2 cellular contexts compared by ENCODE assay signal in genomic region chr15:84764989-84765388, GRCh38.
A peak's percentile ranks its signal among the peaks of the same experiment; 100 is the strongest.
TF ChIP-seq lines count a peak whose summit lies in the region.

No MANE protein-coding gene starts in this region.

TF ChIP-seq in HEK293, 187 proteins besides CTCF, POLR2A, EP300 and RAD21:
- TF ChIP-seq ZNF26 (tag by site-specific recombination; IDR thresholded peaks at IDR 0.05) (no peak), EGR2 (tag by site-specific recombination; IDR thresholded peaks at IDR 0.05; ENCODE audit: low read depth) (no peak), ZNF211 (tag by site-specific recombination; IDR thresholded peaks at IDR 0.05; ENCODE audit: low read depth) (0 out of 2 replicates have a peak, but pooled peaks have one; percentile 20), ZNF302 (tag by site-specific recombination; IDR thresholded peaks at IDR 0.05; ENCODE audit: low read depth) (no peak), ZBTB20 (tag by site-specific recombination; IDR thresholded peaks at IDR 0.05) (no peak), ZNF311 (tag by site-specific recombination; IDR thresholded peaks at IDR 0.05; ENCODE audit: borderline replicate concordance) (no peak)
- TF ChIP-seq, protein P1, sequence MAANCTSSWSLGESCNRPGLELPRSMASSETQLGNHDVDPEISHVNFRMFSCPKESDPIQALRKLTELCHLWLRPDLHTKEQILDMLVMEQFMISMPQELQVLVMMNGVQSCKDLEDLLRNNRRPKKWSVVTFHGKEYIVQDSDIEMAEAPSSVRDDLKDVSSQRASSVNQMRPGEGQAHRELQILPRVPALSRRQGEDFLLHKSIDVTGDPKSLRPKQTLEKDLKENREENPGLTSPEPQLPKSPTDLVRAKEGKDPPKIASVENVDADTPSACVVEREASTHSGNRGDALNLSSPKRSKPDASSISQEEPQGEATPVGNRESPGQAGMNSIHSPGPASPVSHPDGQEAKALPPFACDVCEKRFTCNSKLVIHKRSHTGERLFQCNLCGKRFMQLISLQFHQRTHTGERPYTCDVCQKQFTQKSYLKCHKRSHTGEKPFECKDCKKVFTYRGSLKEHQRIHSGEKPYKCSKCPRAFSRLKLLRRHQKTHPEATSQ (tag by site-specific recombination; IDR thresholded peaks at IDR 0.05): no peak

TF ChIP-seq in HepG2, 621 proteins besides CTCF, POLR2A, EP300 and RAD21:
- TF ChIP-seq HIVEP1 (CRISPR knock-in tag; IDR thresholded peaks at IDR 0.05): no peak
- TF ChIP-seq TEAD2 (CRISPR knock-in tag; IDR thresholded peaks at IDR 0.05): no peak
- no peak for TF ChIP-seq CENPX (CRISPR knock-in tag; IDR thresholded peaks at IDR 0.05)
- TF ChIP-seq IRF2 (CRISPR knock-in tag; IDR thresholded peaks at IDR 0.05): no peak
- no peak for TF ChIP-seq KMT2A (CRISPR knock-in tag; IDR thresholded peaks at IDR 0.05)
- TF ChIP-seq ZFX (CRISPR knock-in tag; IDR thresholded peaks at IDR 0.05; ENCODE audit: low read depth): no peak
- no peak for TF ChIP-seq SMYD3 (CRISPR knock-in tag; IDR thresholded peaks at IDR 0.05)
- TF ChIP-seq PTBP1 (IDR thresholded peaks at IDR 0.05; ENCODE audit: low read depth, low read length, poor library complexity, severe bottlenecking): no peak
- no peak for TF ChIP-seq ZNF615 (CRISPR knock-in tag; IDR thresholded peaks at IDR 0.05; ENCODE audit: borderline replicate concordance)
- TF ChIP-seq RNF219 (CRISPR knock-in tag; IDR thresholded peaks at IDR 0.05): no peak
- no peak for TF ChIP-seq ZNF34 (CRISPR knock-in tag; IDR thresholded peaks at IDR 0.05; ENCODE audit: borderline replicate concordance)
- TF ChIP-seq, protein P2, sequence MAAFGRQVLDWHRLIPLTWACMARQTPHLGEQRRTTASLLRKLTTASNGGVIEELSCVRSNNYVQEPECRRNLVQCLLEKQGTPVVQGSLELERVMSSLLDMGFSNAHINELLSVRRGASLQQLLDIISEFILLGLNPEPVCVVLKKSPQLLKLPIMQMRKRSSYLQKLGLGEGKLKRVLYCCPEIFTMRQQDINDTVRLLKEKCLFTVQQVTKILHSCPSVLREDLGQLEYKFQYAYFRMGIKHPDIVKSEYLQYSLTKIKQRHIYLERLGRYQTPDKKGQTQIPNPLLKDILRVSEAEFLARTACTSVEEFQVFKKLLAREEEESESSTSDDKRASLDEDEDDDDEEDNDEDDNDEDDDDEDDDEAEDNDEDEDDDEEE (CRISPR knock-in tag; IDR thresholded peaks at IDR 0.05): no peak
- no peak for TF ChIP-seq ZNF564 (CRISPR knock-in tag; IDR thresholded peaks at IDR 0.05)
- TF ChIP-seq TBX2 (CRISPR knock-in tag; IDR thresholded peaks at IDR 0.05; ENCODE audit: borderline replicate concordance): no peak
- TF ChIP-seq, protein P3, sequence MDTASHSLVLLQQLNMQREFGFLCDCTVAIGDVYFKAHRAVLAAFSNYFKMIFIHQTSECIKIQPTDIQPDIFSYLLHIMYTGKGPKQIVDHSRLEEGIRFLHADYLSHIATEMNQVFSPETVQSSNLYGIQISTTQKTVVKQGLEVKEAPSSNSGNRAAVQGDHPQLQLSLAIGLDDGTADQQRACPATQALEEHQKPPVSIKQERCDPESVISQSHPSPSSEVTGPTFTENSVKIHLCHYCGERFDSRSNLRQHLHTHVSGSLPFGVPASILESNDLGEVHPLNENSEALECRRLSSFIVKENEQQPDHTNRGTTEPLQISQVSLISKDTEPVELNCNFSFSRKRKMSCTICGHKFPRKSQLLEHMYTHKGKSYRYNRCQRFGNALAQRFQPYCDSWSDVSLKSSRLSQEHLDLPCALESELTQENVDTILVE (CRISPR knock-in tag; IDR thresholded peaks at IDR 0.05): no peak
- TF ChIP-seq BHLHE40 (IDR thresholded peaks at IDR 0.05; ENCODE audit: low read length): no peak
- TF ChIP-seq, protein P4, sequence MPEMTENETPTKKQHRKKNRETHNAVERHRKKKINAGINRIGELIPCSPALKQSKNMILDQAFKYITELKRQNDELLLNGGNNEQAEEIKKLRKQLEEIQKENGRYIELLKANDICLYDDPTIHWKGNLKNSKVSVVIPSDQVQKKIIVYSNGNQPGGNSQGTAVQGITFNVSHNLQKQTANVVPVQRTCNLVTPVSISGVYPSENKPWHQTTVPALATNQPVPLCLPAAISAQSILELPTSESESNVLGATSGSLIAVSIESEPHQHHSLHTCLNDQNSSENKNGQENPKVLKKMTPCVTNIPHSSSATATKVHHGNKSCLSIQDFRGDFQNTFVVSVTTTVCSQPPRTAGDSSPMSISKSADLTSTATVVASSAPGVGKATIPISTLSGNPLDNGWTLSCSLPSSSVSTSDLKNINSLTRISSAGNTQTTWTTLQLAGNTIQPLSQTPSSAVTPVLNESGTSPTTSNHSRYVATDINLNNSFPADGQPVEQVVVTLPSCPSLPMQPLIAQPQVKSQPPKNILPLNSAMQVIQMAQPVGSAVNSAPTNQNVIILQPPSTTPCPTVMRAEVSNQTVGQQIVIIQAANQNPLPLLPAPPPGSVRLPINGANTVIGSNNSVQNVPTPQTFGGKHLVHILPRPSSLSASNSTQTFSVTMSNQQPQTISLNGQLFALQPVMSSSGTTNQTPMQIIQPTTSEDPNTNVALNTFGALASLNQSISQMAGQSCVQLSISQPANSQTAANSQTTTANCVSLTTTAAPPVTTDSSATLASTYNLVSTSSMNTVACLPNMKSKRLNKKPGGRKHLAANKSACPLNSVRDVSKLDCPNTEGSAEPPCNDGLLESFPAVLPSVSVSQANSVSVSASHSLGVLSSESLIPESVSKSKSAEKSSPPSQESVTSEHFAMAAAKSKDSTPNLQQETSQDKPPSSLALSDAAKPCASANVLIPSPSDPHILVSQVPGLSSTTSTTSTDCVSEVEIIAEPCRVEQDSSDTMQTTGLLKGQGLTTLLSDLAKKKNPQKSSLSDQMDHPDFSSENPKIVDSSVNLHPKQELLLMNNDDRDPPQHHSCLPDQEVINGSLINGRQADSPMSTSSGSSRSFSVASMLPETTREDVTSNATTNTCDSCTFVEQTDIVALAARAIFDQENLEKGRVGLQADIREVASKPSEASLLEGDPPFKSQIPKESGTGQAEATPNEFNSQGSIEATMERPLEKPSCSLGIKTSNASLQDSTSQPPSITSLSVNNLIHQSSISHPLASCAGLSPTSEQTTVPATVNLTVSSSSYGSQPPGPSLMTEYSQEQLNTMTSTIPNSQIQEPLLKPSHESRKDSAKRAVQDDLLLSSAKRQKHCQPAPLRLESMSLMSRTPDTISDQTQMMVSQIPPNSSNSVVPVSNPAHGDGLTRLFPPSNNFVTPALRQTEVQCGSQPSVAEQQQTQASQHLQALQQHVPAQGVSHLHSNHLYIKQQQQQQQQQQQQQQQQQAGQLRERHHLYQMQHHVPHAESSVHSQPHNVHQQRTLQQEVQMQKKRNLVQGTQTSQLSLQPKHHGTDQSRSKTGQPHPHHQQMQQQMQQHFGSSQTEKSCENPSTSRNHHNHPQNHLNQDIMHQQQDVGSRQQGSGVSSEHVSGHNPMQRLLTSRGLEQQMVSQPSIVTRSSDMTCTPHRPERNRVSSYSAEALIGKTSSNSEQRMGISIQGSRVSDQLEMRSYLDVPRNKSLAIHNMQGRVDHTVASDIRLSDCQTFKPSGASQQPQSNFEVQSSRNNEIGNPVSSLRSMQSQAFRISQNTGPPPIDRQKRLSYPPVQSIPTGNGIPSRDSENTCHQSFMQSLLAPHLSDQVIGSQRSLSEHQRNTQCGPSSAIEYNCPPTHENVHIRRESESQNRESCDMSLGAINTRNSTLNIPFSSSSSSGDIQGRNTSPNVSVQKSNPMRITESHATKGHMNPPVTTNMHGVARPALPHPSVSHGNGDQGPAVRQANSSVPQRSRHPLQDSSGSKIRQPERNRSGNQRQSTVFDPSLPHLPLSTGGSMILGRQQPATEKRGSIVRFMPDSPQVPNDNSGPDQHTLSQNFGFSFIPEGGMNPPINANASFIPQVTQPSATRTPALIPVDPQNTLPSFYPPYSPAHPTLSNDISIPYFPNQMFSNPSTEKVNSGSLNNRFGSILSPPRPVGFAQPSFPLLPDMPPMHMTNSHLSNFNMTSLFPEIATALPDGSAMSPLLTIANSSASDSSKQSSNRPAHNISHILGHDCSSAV (CRISPR knock-in tag; IDR thresholded peaks at IDR 0.05; ENCODE audit: borderline replicate concordance): no peak
